In the genomic region with DNA sequence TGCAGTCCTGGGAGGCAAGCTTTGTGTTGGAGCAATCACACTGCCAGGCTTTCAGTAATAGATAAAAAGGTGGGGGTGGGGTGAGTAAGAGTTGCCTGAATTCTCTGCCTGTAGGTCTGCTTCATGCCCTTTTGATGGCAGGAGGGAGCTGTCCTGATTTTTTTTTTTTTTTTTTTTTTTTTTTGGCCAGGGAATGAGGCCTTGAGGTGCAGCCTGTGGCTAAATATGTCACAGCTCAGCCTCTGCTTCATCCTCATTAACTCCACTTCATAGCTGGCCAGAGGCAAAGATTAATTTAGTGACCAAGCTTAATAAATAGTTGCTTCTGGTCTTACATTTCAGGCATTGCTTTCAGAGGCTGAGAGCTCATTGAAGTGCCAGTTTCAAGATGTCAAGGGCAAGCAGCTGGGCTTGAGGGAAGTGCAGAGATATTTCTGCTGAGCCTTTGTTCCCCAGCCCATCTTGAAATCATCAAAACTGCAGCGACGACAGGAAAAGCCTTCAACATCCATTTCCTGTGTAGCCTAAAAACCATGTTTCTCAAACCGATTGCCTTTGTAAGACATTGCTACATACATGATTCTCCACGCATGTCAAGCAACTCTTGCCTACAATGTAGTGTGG, we compare ENCODE assay signal across 11 cellular contexts.
A peak's percentile ranks its signal among the peaks of the same experiment; 100 is the strongest.
DNase-seq lines count a peak whose midpoint lies in the region; ATAC-seq and TF ChIP-seq lines count a peak whose summit lies in the region.
"Had no signal": no experiment of that assay in that cellular context is flagged by ENCODE, and none has a peak within 500 bp of the region (broad histone marks: within the 10 kb centered on the region; RNA-seq: fewer than 3 reads in every experiment).

No MANE protein-coding gene starts in this region.

- H3K27me3 ChIP-seq in BLaER1 (no peaks in the 10 kb centered on the region), brain microvascular endothelial cell (replicated peaks) (no peaks in the 10 kb centered on the region)

- CTCF ChIA-PET in GM10248 (lab: Yijun Ruan, JAX) = interaction anchor here (1.0 to 1.3 kb wide), 4 partner anchors 15 to 168 kb away, joined by 3 to 4 read pairs (median 4); no protein-coding TSS in a partner anchor

- POLR2A ChIA-PET in GM10248 (lab: Yijun Ruan, JAX) = no interaction called here

- TF ChIP-seq CTCF in brain microvascular endothelial cell (IDR thresholded peaks at IDR 0.05; ENCODE audit: low read depth, low read length, missing control alignments) = peak; percentile 36
- no peak for TF ChIP-seq CTCF in GM10248 (IDR thresholded peaks at IDR 0.05; ENCODE audit: control extremely low read depth, extremely low read depth, low read depth, missing control alignments)

- peaks cover 29% of the 10 kb centered on the region for H3K4me1 ChIP-seq in BLaER1

- H3K4me3 ChIP-seq in BLaER1 (peak overlapping the region; percentile 4; the same call in 1 of the 2 replicates), brain microvascular endothelial cell (ENCODE audit: low read depth, low read length) (no peak overlapping the region)

- no peaks in the 10 kb centered on the region for H4K20me1 ChIP-seq in BLaER1

- ATAC-seq in HG03095 (IDR thresholded peaks at IDR 0.05; ENCODE audit: unreplicated experiment) (no peak), GM19351 (IDR thresholded peaks at IDR 0.05; ENCODE audit: unreplicated experiment) (no peak)
- ATAC-seq: esophagus mucosa; stimulated activated naive CD8-positive, alpha-beta T cell treated with anti-CD3 and anti-CD28 coated beads, Interleukin-15, amount 100 ng/mL, for 72 hours had no signal

- DNase-seq in MV-4-11 (lab: John Stamatoyannopoulos, UW) (peak; percentile 77), brain microvascular endothelial cell (no peak), medulla oblongata (ENCODE audit: extremely low spot score) (peak; percentile 28), GM10248 (ENCODE audit: extremely low spot score) (no peak), NCI-H1930 (lab: John Stamatoyannopoulos, UW) (no peak)
- DNase-seq: stimulated activated naive CD8-positive, alpha-beta T cell treated with anti-CD3 and anti-CD28 coated beads, Interleukin-15, amount 100 ng/mL, for 72 hours had no signal

- H3K9ac ChIP-seq in BLaER1 = peak overlapping the region; percentile 35; the same call in 1 of the 2 replicates

- in situ Hi-C loops in brain microvascular endothelial cell (cut with HindIII; ENCODE audit: low pct_ligation_motif_present, low sequenced_read_pairs) = no loop called here

- peak overlapping the region; percentile 70 for H3K4me2 ChIP-seq in BLaER1

- H3K36me3 ChIP-seq in BLaER1 (no peaks in the 10 kb centered on the region), brain microvascular endothelial cell (replicated peaks) (no peaks in the 10 kb centered on the region)

- peak overlapping the region; percentile 54 for H3K27ac ChIP-seq in BLaER1
- no peak overlapping the region for H3K27ac ChIP-seq in brain microvascular endothelial cell
- H3K27ac ChIP-seq: RWPE1 had no signal

- H3K9me3 ChIP-seq in BLaER1 = no peaks in the 10 kb centered on the region

Comparison
In these comparisons a context has a peak if more than half of its experiments do, and no peak if none do; other contexts are left out.
1. DNase-seq: peak in MV-4-11 (single experiment) and medulla oblongata (single experiment); none in brain microvascular endothelial cell (single experiment), GM10248 (single experiment) and NCI-H1930 (0 of 2).